9 cellular contexts compared by ENCODE assay signal in genomic region chr1:85576642-85577420, GRCh38. TPM values are rescaled to one million over a fixed set of nuclear protein-coding genes. Genes with fewer than 3 reads are reported as not detected.
DNase-seq lines count a peak whose midpoint lies in the region; ATAC-seq and TF ChIP-seq lines count a peak whose summit lies in the region.
"Had no signal": no experiment of that assay in that cellular context is flagged by ENCODE, and none has a peak within 500 bp of the region (broad histone marks: within the 10 kb centered on the region; RNA-seq: fewer than 3 reads in every experiment).

No MANE protein-coding gene starts in this region.

- ATAC-seq in HG02610 (IDR thresholded peaks at IDR 0.05; ENCODE audit: unreplicated experiment) = peak; percentile 81
- ATAC-seq in activated CD8-positive, alpha-beta T cell treated with anti-CD3 and anti-CD28 coated beads for 36 hours = peak; percentile 62
- peak; percentile 47 to 73 for ATAC-seq in naive thymus-derived CD8-positive, alpha-beta T cell

- H3K27me3 Mint-ChIP-seq in activated CD8-positive, alpha-beta T cell treated with anti-CD3 and anti-CD28 coated beads for 36 hours = peaks cover 72% of the 10 kb centered on the region
- H3K27me3 Mint-ChIP-seq in naive thymus-derived CD8-positive, alpha-beta T cell = peaks cover 50 to 86% (median 56%) of the 10 kb centered on the region in 5 donors

- H3K4me3 ChIP-seq in AG04449 (ENCODE audit: low read depth, low read length) = peak overlapping the region; percentile 96
- H3K4me3 ChIP-seq in GM12865 (ENCODE audit: low read depth, low read length) = peak overlapping the region; percentile 62
- H3K4me3 ChIP-seq in urinary bladder (ENCODE audit: low read depth, low read length) = peak overlapping the region; percentile 45

- H3K36me3 Mint-ChIP-seq in activated CD8-positive, alpha-beta T cell treated with anti-CD3 and anti-CD28 coated beads for 36 hours (ENCODE audit: low read depth) = no peaks in the 10 kb centered on the region
- peaks cover 0 to 2% (median 0%) of the 10 kb centered on the region in 3 donors for H3K36me3 Mint-ChIP-seq in naive thymus-derived CD8-positive, alpha-beta T cell

- H3K27ac Mint-ChIP-seq in activated CD8-positive, alpha-beta T cell treated with anti-CD3 and anti-CD28 coated beads for 36 hours = no peak overlapping the region
- no peak overlapping the region for H3K27ac Mint-ChIP-seq in naive thymus-derived CD8-positive, alpha-beta T cell

- POLR2A ChIA-PET in AG04449 (lab: Yijun Ruan, JAX) = interaction anchor here (0.9 to 2.8 kb wide), 15 partner anchors 22 to 279 kb away, joined by 3 to 14 read pairs (median 5); partner anchors contain the start of genes DDAH1 and ZNHIT6
- POLR2A ChIA-PET in activated CD8-positive, alpha-beta T cell treated with anti-CD3 and anti-CD28 coated beads for 36 hours (lab: Charles Lee) = interaction anchor here (0.6 kb wide), 1 partner anchor 1156 kb away, joined by 3 read pairs; no protein-coding TSS in a partner anchor
- POLR2A ChIA-PET in naive thymus-derived CD8-positive, alpha-beta T cell (lab: Charles Lee) = no interaction called here

- no peaks in the 10 kb centered on the region for H3K9me3 Mint-ChIP-seq in activated CD8-positive, alpha-beta T cell treated with anti-CD3 and anti-CD28 coated beads for 36 hours
- H3K9me3 Mint-ChIP-seq in naive thymus-derived CD8-positive, alpha-beta T cell = peaks cover 0 to 4% (median 0%) of the 10 kb centered on the region in 9 donors

- H3K4me1 ChIP-seq in urinary bladder (ENCODE audit: insufficient read depth) = no peaks in the 10 kb centered on the region

- peak; percentile 63 for TF ChIP-seq CTCF in AG04449 (IDR thresholded peaks at IDR 0.05; ENCODE audit: insufficient read depth, low read length, missing control alignments)
- peak; percentile 69 for TF ChIP-seq CTCF in GM12865 (IDR thresholded peaks at IDR 0.05; ENCODE audit: insufficient read depth, low read depth, low read length, missing control alignments)
- peak; percentile 49 for TF ChIP-seq CTCF in activated CD8-positive, alpha-beta T cell treated with anti-CD3 and anti-CD28 coated beads for 36 hours (IDR thresholded peaks at IDR 0.05)

- CTCF ChIA-PET in AG04449 (lab: Yijun Ruan, JAX) = interaction anchor here (1.1 to 1.4 kb wide), 2 partner anchors 9 to 268 kb away, joined by 5 to 6 read pairs; no protein-coding TSS in a partner anchor
- CTCF ChIA-PET in activated CD8-positive, alpha-beta T cell treated with anti-CD3 and anti-CD28 coated beads for 36 hours (lab: Charles Lee) = no interaction called here

- H3K36me3 ChIP-seq in urinary bladder (ENCODE audit: insufficient read depth) = no peaks in the 10 kb centered on the region

- intact Hi-C loops in activated CD8-positive, alpha-beta T cell treated with anti-CD3 and anti-CD28 coated beads for 36 hours (cut with micrococcal nuclease) = no loop called here

- DNase-seq in AG04449 (ENCODE audit: low read depth, low spot score) = no peak
- DNase-seq in GM12865 (ENCODE audit: low read depth) = peak; percentile 85
- peak; percentile 45 for DNase-seq in NCI-H1048 (lab: John Stamatoyannopoulos, UW)
- peak; percentile 77 for DNase-seq in activated CD8-positive, alpha-beta T cell treated with anti-CD3 and anti-CD28 coated beads for 36 hours
- DNase-seq in fibroblast of peridontal ligament (ENCODE audit: extremely low read depth) = peak; percentile 89
- peak in 5 of 10 donors; percentile 5 to 19 (median 16) for DNase-seq in naive thymus-derived CD8-positive, alpha-beta T cell

- peak overlapping the region; percentile 71 for H3K4me3 Mint-ChIP-seq in activated CD8-positive, alpha-beta T cell treated with anti-CD3 and anti-CD28 coated beads for 36 hours
- peak overlapping the region; percentile 61 to 85 (median 76) for H3K4me3 Mint-ChIP-seq in naive thymus-derived CD8-positive, alpha-beta T cell

- WGBS in urinary bladder = under 1% methylated on average over 90 of the region's 90 CpGs

- H3K4me1 Mint-ChIP-seq in activated CD8-positive, alpha-beta T cell treated with anti-CD3 and anti-CD28 coated beads for 36 hours (ENCODE audit: low read depth) = peaks cover 29% of the 10 kb centered on the region
- H3K4me1 Mint-ChIP-seq in naive thymus-derived CD8-positive, alpha-beta T cell = peaks cover 4 to 41% (median 36%) of the 10 kb centered on the region in 4 donors

- H3K27ac ChIP-seq in urinary bladder (ENCODE audit: low read depth) = peak overlapping the region; percentile 93

RNA-seq across cellular contexts. Expression of gene CCN1, which starts 3.7 kb away (rescaled TPM):
- under 1 TPM in 1 of 2 experiments, not detected in 1; 0.16 TPM for total RNA-seq in activated CD8-positive, alpha-beta T cell treated with anti-CD3 and anti-CD28 coated beads for 36 hours
- total RNA-seq in naive thymus-derived CD8-positive, alpha-beta T cell = not detected
- not detected for polyA plus RNA-seq in naive thymus-derived CD8-positive, alpha-beta T cell
- total RNA-seq in urinary bladder = 32.4 TPM
- 809 TPM for polyA plus RNA-seq in urinary bladder
- total RNA-seq: T-helper 2 cell treated with Interferon-gamma antibody and Interleukin-4, amounts not matched to agents 100 ng/mL and 5 ng/mL, for 36 hours had no signal

Comparison
In these comparisons a context has a peak if more than half of its experiments do, and no peak if none do; other contexts are left out.
1. H3K4me3 ChIP-seq: peak in every context shown above with its lines; median percentile 96 in AG04449; 62 in GM12865; 45 in urinary bladder.
2. RNA of gene CCN1, which starts 3.7 kb away (total RNA-seq): 32.4 TPM in urinary bladder (single experiment); 0.16 TPM in activated CD8-positive, alpha-beta T cell treated with anti-CD3 and anti-CD28 coated beads for 36 hours and not detected in naive thymus-derived CD8-positive, alpha-beta T cell; every median in the first group is over 10 times any median in the second.
3. Peak in every context shown above with its lines, with median percentiles within 50 percentile points of each other: CTCF ChIP-seq and ATAC-seq.